In the genomic region with DNA sequence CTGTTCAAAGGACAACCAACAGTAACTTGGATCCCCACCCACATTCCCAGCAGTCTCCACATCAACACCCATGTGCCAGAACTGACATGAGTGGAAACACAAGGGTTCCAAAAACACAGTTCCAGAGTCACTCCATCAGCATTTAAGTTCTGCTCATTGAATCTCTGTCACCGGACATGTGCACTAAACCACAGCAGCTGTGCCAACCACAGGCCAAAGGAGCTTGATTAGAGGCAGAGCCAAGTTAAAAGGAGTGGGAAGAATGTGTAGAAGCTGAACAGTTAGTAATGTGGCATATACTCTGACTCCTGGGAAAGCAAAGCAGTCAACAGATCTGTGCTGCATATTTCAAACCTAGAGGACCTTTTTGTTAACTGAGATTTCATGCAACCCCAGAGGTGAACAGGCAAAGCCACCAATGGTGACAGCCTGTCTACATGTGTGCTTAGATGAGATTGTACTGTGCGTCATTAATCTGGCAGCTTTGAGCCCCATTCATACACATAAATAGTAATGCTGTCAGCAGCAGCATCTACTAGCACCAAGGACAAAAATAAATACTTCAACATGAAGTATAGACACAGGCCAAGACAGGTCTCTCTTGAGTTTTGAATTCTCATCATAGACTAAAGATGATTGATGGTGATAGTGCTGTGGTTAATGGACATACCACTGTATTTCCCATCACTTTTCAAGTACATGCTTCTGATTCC, we compare ENCODE assay signal across 1 cellular context.
TF ChIP-seq lines count a peak whose summit lies in the region.

No MANE protein-coding gene starts in this region.

TF ChIP-seq in H1, 55 proteins besides CTCF, POLR2A, EP300 and RAD21:
- no peak for TF ChIP-seq CEBPB (IDR thresholded peaks at IDR 0.05; ENCODE audit: low read depth, low read length)
- no peak for TF ChIP-seq CREB1 (IDR thresholded peaks at IDR 0.05)
- TF ChIP-seq TCF12 (IDR thresholded peaks at IDR 0.05; ENCODE audit: low read depth, low read length): no peak
- TF ChIP-seq TEAD4 (IDR thresholded peaks at IDR 0.05; ENCODE audit: low read depth, low read length): no peak
- TF ChIP-seq CBX5 (IDR thresholded peaks at IDR 0.05; ENCODE audit: low read depth, low read length): no peak
- no peak for TF ChIP-seq ZNF274 (IDR thresholded peaks at IDR 0.05; ENCODE audit: borderline replicate concordance, extremely low read depth, low read length)
- no peak for TF ChIP-seq SIX5 (IDR thresholded peaks at IDR 0.05; ENCODE audit: low read depth, low read length)
- TF ChIP-seq SP2 (IDR thresholded peaks at IDR 0.05; ENCODE audit: low read length): no peak
- no peak for TF ChIP-seq BACH1 (IDR thresholded peaks at IDR 0.05; ENCODE audit: low read length)
- TF ChIP-seq YY1 (IDR thresholded peaks at IDR 0.05; ENCODE audit: low read depth, low read length): no peak
- TF ChIP-seq JUN (IDR thresholded peaks at IDR 0.05; ENCODE audit: low read depth, low read length): no peak
- no peak for TF ChIP-seq MAFK (IDR thresholded peaks at IDR 0.05; ENCODE audit: low read depth, low read length)
- TF ChIP-seq NANOG (IDR thresholded peaks at IDR 0.05; ENCODE audit: insufficient read depth, low read depth, low read length, poor library complexity, severe bottlenecking): no peak
- no peak for TF ChIP-seq SIRT6 (IDR thresholded peaks at IDR 0.05; ENCODE audit: low read length)
- TF ChIP-seq RXRA (IDR thresholded peaks at IDR 0.05; ENCODE audit: insufficient read depth, low read depth, low read length): no peak
- TF ChIP-seq, protein P1, sequence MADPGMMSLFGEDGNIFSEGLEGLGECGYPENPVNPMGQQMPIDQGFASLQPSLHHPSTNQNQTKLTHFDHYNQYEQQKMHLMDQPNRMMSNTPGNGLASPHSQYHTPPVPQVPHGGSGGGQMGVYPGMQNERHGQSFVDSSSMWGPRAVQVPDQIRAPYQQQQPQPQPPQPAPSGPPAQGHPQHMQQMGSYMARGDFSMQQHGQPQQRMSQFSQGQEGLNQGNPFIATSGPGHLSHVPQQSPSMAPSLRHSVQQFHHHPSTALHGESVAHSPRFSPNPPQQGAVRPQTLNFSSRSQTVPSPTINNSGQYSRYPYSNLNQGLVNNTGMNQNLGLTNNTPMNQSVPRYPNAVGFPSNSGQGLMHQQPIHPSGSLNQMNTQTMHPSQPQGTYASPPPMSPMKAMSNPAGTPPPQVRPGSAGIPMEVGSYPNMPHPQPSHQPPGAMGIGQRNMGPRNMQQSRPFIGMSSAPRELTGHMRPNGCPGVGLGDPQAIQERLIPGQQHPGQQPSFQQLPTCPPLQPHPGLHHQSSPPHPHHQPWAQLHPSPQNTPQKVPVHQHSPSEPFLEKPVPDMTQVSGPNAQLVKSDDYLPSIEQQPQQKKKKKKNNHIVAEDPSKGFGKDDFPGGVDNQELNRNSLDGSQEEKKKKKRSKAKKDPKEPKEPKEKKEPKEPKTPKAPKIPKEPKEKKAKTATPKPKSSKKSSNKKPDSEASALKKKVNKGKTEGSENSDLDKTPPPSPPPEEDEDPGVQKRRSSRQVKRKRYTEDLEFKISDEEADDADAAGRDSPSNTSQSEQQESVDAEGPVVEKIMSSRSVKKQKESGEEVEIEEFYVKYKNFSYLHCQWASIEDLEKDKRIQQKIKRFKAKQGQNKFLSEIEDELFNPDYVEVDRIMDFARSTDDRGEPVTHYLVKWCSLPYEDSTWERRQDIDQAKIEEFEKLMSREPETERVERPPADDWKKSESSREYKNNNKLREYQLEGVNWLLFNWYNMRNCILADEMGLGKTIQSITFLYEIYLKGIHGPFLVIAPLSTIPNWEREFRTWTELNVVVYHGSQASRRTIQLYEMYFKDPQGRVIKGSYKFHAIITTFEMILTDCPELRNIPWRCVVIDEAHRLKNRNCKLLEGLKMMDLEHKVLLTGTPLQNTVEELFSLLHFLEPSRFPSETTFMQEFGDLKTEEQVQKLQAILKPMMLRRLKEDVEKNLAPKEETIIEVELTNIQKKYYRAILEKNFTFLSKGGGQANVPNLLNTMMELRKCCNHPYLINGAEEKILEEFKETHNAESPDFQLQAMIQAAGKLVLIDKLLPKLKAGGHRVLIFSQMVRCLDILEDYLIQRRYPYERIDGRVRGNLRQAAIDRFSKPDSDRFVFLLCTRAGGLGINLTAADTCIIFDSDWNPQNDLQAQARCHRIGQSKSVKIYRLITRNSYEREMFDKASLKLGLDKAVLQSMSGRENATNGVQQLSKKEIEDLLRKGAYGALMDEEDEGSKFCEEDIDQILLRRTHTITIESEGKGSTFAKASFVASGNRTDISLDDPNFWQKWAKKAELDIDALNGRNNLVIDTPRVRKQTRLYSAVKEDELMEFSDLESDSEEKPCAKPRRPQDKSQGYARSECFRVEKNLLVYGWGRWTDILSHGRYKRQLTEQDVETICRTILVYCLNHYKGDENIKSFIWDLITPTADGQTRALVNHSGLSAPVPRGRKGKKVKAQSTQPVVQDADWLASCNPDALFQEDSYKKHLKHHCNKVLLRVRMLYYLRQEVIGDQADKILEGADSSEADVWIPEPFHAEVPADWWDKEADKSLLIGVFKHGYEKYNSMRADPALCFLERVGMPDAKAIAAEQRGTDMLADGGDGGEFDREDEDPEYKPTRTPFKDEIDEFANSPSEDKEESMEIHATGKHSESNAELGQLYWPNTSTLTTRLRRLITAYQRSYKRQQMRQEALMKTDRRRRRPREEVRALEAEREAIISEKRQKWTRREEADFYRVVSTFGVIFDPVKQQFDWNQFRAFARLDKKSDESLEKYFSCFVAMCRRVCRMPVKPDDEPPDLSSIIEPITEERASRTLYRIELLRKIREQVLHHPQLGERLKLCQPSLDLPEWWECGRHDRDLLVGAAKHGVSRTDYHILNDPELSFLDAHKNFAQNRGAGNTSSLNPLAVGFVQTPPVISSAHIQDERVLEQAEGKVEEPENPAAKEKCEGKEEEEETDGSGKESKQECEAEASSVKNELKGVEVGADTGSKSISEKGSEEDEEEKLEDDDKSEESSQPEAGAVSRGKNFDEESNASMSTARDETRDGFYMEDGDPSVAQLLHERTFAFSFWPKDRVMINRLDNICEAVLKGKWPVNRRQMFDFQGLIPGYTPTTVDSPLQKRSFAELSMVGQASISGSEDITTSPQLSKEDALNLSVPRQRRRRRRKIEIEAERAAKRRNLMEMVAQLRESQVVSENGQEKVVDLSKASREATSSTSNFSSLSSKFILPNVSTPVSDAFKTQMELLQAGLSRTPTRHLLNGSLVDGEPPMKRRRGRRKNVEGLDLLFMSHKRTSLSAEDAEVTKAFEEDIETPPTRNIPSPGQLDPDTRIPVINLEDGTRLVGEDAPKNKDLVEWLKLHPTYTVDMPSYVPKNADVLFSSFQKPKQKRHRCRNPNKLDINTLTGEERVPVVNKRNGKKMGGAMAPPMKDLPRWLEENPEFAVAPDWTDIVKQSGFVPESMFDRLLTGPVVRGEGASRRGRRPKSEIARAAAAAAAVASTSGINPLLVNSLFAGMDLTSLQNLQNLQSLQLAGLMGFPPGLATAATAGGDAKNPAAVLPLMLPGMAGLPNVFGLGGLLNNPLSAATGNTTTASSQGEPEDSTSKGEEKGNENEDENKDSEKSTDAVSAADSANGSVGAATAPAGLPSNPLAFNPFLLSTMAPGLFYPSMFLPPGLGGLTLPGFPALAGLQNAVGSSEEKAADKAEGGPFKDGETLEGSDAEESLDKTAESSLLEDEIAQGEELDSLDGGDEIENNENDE (IDR thresholded peaks at IDR 0.05; ENCODE audit: insufficient replicate concordance, low read length): no peak
- no peak for TF ChIP-seq SIN3A (conservative IDR thresholded peaks at IDR 0.05 in 1 of 2, IDR thresholded peaks at IDR 0.05 in 1 of 2; ENCODE audit: low read depth in 1 of 2, low read length in 2 of 2)
- TF ChIP-seq, protein P2, sequence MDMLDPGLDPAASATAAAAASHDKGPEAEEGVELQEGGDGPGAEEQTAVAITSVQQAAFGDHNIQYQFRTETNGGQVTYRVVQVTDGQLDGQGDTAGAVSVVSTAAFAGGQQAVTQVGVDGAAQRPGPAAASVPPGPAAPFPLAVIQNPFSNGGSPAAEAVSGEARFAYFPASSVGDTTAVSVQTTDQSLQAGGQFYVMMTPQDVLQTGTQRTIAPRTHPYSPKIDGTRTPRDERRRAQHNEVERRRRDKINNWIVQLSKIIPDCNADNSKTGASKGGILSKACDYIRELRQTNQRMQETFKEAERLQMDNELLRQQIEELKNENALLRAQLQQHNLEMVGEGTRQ (IDR thresholded peaks at IDR 0.05; ENCODE audit: low read length): no peak
- no peak for TF ChIP-seq TBP (IDR thresholded peaks at IDR 0.05; ENCODE audit: low read depth, low read length)
TF ChIP-seq in H1: peak in this region for 0.
